8 cellular contexts compared by ENCODE assay signal in genomic region chr4:6362896-6363295, GRCh38.
A peak's percentile ranks its signal among the peaks of the same experiment; 100 is the strongest.
DNase-seq lines count a peak whose midpoint lies in the region; TF ChIP-seq lines count a peak whose summit lies in the region.

No MANE protein-coding gene starts in this region.

- H3K79me1 ChIP-seq in trophoblast cell (ENCODE audit: low read length), result no peaks in the 10 kb centered on the region

- H3K27me3 ChIP-seq in trophoblast cell (ENCODE audit: insufficient read depth, low read length) (no peaks in the 10 kb centered on the region), prostate gland (replicated peaks; ENCODE audit: insufficient read depth) (no peaks in the 10 kb centered on the region)

- TF ChIP-seq CTCF in prostate gland (IDR thresholded peaks at IDR 0.05), result no peak

- no peak overlapping the region for H4K91ac ChIP-seq in trophoblast cell (ENCODE audit: low read depth, low read length)

- no peak overlapping the region for H3K4ac ChIP-seq in trophoblast cell (ENCODE audit: low read depth, low read length)

- no CpG with 5 or more reads among the region's 8 CpGs for WGBS in trophoblast cell (ENCODE audit: extremely low coverage, insufficient coverage, insufficient read length)
- WGBS in prostate gland, result 20% methylated on average over 8 of the region's 8 CpGs

- H3K9me3 ChIP-seq in trophoblast cell (ENCODE audit: insufficient read depth, low read depth, low read length) (peaks cover 6% of the 10 kb centered on the region), prostate gland (no peaks in the 10 kb centered on the region)

- no peak overlapping the region for H3K4me3 ChIP-seq in trophoblast cell (ENCODE audit: low read depth, low read length)
- no peak overlapping the region for H3K4me3 ChIP-seq in prostate gland

- H3K36me3 ChIP-seq in trophoblast cell (ENCODE audit: control insufficient read depth in 1 of 2, insufficient read depth in 2 of 2, low read length in 2 of 2), result no peaks in the 10 kb centered on the region
- no peaks in the 10 kb centered on the region for H3K36me3 ChIP-seq in prostate gland

- H3K79me2 ChIP-seq in trophoblast cell (ENCODE audit: control insufficient read depth, insufficient read depth, low read length, poor library complexity), result no peaks in the 10 kb centered on the region

- no peak overlapping the region for H2BK120ac ChIP-seq in trophoblast cell (ENCODE audit: insufficient read depth, low read length, poor library complexity)

- H3K27ac ChIP-seq in trophoblast cell (ENCODE audit: low read depth, low read length) (no peak overlapping the region), prostate gland (no peak overlapping the region)

- no peak for TF ChIP-seq POLR2A in prostate gland (IDR thresholded peaks at IDR 0.05)

- H3K4me1 ChIP-seq in trophoblast cell (ENCODE audit: control insufficient read depth in 1 of 2, insufficient read depth in 2 of 2, low read length in 2 of 2), result no peaks in the 10 kb centered on the region
- H3K4me1 ChIP-seq in prostate gland (replicated peaks), result no peaks in the 10 kb centered on the region

- no peak overlapping the region for H3K14ac ChIP-seq in trophoblast cell (ENCODE audit: low read length)

- H3K9ac ChIP-seq in trophoblast cell (ENCODE audit: low read length), result no peak overlapping the region

- no peak overlapping the region for H2BK12ac ChIP-seq in trophoblast cell (ENCODE audit: low read length)

- H2AFZ ChIP-seq in trophoblast cell (ENCODE audit: insufficient read depth, low read length, poor library complexity), result no peak overlapping the region

- no peak overlapping the region for H4K12ac ChIP-seq in trophoblast cell (ENCODE audit: low read depth, low read length)

- DNase-seq in activated CD8-positive, alpha-beta memory T cell treated with anti-CD3 and anti-CD28 coated beads, Interleukin-2, amount 50 U/mL, for 48 hours, result peak; percentile 73
- no peak for DNase-seq in activated CD8-positive, alpha-beta memory T cell treated with anti-CD3 and anti-CD28 coated beads, Interleukin-2, amount 50 U/mL, for 4 hours
- DNase-seq in ecto neural progenitor cell (ENCODE audit: low spot score) (peak; percentile 85), trophoblast cell (peak; percentile 48 to 77), NCI-H2107 treated with DMSO at 0.1 percent for 48 hours (lab: John Stamatoyannopoulos, UW; ENCODE audit: unreplicated experiment) (no peak), NCI-H2029 (lab: John Stamatoyannopoulos, UW) (no peak), prostate gland (ENCODE audit: low spot score) (no peak)

- no peak overlapping the region for H2AK5ac ChIP-seq in trophoblast cell (ENCODE audit: low read length)

- H3K23ac ChIP-seq in trophoblast cell (ENCODE audit: low read length), result no peak overlapping the region

- no peak overlapping the region for H3K4me2 ChIP-seq in trophoblast cell (ENCODE audit: low read length)

- H3K18ac ChIP-seq in trophoblast cell (ENCODE audit: low read length), result no peak overlapping the region

- no peak overlapping the region for H2BK5ac ChIP-seq in trophoblast cell (ENCODE audit: low read depth, low read length, poor library complexity)

- intact Hi-C loops in prostate gland (cut with DNase I), result no loop called here

- no peak overlapping the region for H4K8ac ChIP-seq in trophoblast cell (ENCODE audit: low read depth, low read length)

TF ChIP-seq in PFSK-1, 5 proteins besides CTCF, POLR2A, EP300 and RAD21:
- TF ChIP-seq TAF1 (IDR thresholded peaks at IDR 0.05; ENCODE audit: borderline replicate concordance, insufficient read depth, low read length), result no peak
- peak; percentile 18 for TF ChIP-seq FOXP2 (optimal IDR thresholded peaks at IDR 0.05; ENCODE audit: borderline replicate concordance, extremely low read depth, extremely low read length, insufficient read depth)
- peak; percentile 97 to 100 for TF ChIP-seq REST (IDR thresholded peaks at IDR 0.05; ENCODE audit: insufficient read depth in 1 of 2, low read depth in 2 of 2, low read length in 2 of 2)
TF ChIP-seq in PFSK-1: peak in this region for 2.

Comparison
In these comparisons a context has a peak if more than half of its experiments do, and no peak if none do; other contexts are left out.
1. DNase-seq: peak in activated CD8-positive, alpha-beta memory T cell treated with anti-CD3 and anti-CD28 coated beads, Interleukin-2, amount 50 U/mL, for 48 hours (single experiment), ecto neural progenitor cell (single experiment) and trophoblast cell (2 of 2); none in activated CD8-positive, alpha-beta memory T cell treated with anti-CD3 and anti-CD28 coated beads, Interleukin-2, amount 50 U/mL, for 4 hours (single experiment), NCI-H2107 treated with DMSO at 0.1 percent for 48 hours (single experiment), NCI-H2029 (single experiment) and prostate gland (single experiment).